Comparison of ENCODE assay signal across 16 cellular contexts in genomic region chr20:53859684-53860083, GRCh38.
DNase-seq lines count a peak whose midpoint lies in the region; ATAC-seq and TF ChIP-seq lines count a peak whose summit lies in the region.
"Had no signal": no experiment of that assay in that cellular context is flagged by ENCODE, and none has a peak within 500 bp of the region (broad histone marks: within the 10 kb centered on the region; RNA-seq: fewer than 3 reads in every experiment).

No MANE protein-coding gene starts in this region.

- peaks cover 28% of the 10 kb centered on the region for H3K4me1 ChIP-seq in CD8-positive, alpha-beta T cell (ENCODE audit: insufficient read depth, low read length)

- no peak overlapping the region for H3K27ac ChIP-seq in CD8-positive, alpha-beta T cell (ENCODE audit: low read depth, low read length)
- H3K27ac ChIP-seq: foreskin keratinocyte, KMS-11 had no signal

- DNase-seq in AG10803 (ENCODE audit: low read depth): peak; percentile 38
- DNase-seq in NCI-H524 (lab: John Stamatoyannopoulos, UW): peak; percentile 44 to 69
- DNase-seq in Right ventricle myocardium superior: peak; percentile 75
- DNase-seq in nephron progenitor cell: no peak
- no peak for DNase-seq in CD8-positive, alpha-beta T cell
- DNase-seq: activated B cell treated with CpG ODN at 0.5 μM for 24 hours; activated gamma-delta T cell treated with Interleukin-2 at 50 U/mL for 16 hours; effector CD8-positive, alpha-beta T cell; foreskin keratinocyte; NCI-H146; NCI-H526 had no signal

- no peaks in the 10 kb centered on the region for H3K9me3 ChIP-seq in CD8-positive, alpha-beta T cell (ENCODE audit: low read length)

- intact Hi-C loops in Right ventricle myocardium superior (cut with DNase I): no loop called here
- intact Hi-C loops in CD8-positive, alpha-beta T cell (cut with DNase I, micrococcal nuclease): loop anchor here in 1 of 2 experiments (10.0 kb wide), 1 partner anchor 45 kb away; no protein-coding TSS in a partner anchor

- POLR2A ChIA-PET in CD8-positive, alpha-beta T cell (lab: Charles Lee): interaction anchor here (1.1 to 1.4 kb wide), 2 partner anchors 12 to 20 kb away, joined by 3 read pairs; no protein-coding TSS in a partner anchor

- H3K9me3 Mint-ChIP-seq in nephron progenitor cell: peaks cover 4% of the 10 kb centered on the region
- no peaks in the 10 kb centered on the region for H3K9me3 Mint-ChIP-seq in CD8-positive, alpha-beta T cell
- H3K9me3 Mint-ChIP-seq: activated B cell treated with CpG ODN at 0.5 μM for 24 hours; stimulated activated effector memory CD8-positive, alpha-beta T cell treated with anti-CD3 and anti-CD28 coated beads, Interleukin-12 subunit alpha, Interleukin-12 subunit beta, amount 100 ng/mL, for 72 hours had no signal

- H3K4me3 ChIP-seq in AG10803 (ENCODE audit: low read length): no peak overlapping the region
- H3K4me3 ChIP-seq in CD8-positive, alpha-beta T cell (ENCODE audit: low read depth, low read length): no peak overlapping the region

- peak overlapping the region; percentile 51 for H3K27ac Mint-ChIP-seq in nephron progenitor cell
- H3K27ac Mint-ChIP-seq in CD8-positive, alpha-beta T cell: no peak overlapping the region
- H3K27ac Mint-ChIP-seq: activated B cell treated with CpG ODN at 0.5 μM for 24 hours; stimulated activated effector memory CD8-positive, alpha-beta T cell treated with anti-CD3 and anti-CD28 coated beads, Interleukin-12 subunit alpha, Interleukin-12 subunit beta, amount 100 ng/mL, for 72 hours had no signal

- CTCF ChIA-PET in CD8-positive, alpha-beta T cell (lab: Charles Lee): interaction anchor here (1.5 kb wide), 1 partner anchor 105 kb away, joined by 3 read pairs; no protein-coding TSS in a partner anchor

- peaks cover 39% of the 10 kb centered on the region for H3K4me1 Mint-ChIP-seq in nephron progenitor cell
- peaks cover 38% of the 10 kb centered on the region for H3K4me1 Mint-ChIP-seq in CD8-positive, alpha-beta T cell (ENCODE audit: low read depth)

- ATAC-seq in Right ventricle myocardium superior (ENCODE audit: poor library complexity): peak; percentile 90
- ATAC-seq in HG03025 (IDR thresholded peaks at IDR 0.05; ENCODE audit: low FRiP score, unreplicated experiment): no peak
- ATAC-seq in GM21717 (IDR thresholded peaks at IDR 0.05; ENCODE audit: unreplicated experiment): no peak
- no peak for ATAC-seq in CD8-positive, alpha-beta T cell
- ATAC-seq in GM19467 (IDR thresholded peaks at IDR 0.05; ENCODE audit: unreplicated experiment): no peak
- ATAC-seq: foreskin keratinocyte; stimulated activated effector memory CD8-positive, alpha-beta T cell treated with anti-CD3 and anti-CD28 coated beads, Interleukin-12 subunit alpha, Interleukin-12 subunit beta, amount 100 ng/mL, for 72 hours had no signal

- TF ChIP-seq CTCF in AG10803 (conservative IDR thresholded peaks at IDR 0.05; ENCODE audit: low read length) (no peak), nephron progenitor cell (IDR thresholded peaks at IDR 0.05) (no peak)
- TF ChIP-seq CTCF in CD8-positive, alpha-beta T cell (IDR thresholded peaks at IDR 0.05): no peak

- H3K4me3 Mint-ChIP-seq in nephron progenitor cell: no peak overlapping the region
- no peak overlapping the region for H3K4me3 Mint-ChIP-seq in CD8-positive, alpha-beta T cell
- H3K4me3 Mint-ChIP-seq: activated B cell treated with CpG ODN at 0.5 μM for 24 hours; stimulated activated effector memory CD8-positive, alpha-beta T cell treated with anti-CD3 and anti-CD28 coated beads, Interleukin-12 subunit alpha, Interleukin-12 subunit beta, amount 100 ng/mL, for 72 hours had no signal

- no peaks in the 10 kb centered on the region for H3K36me3 ChIP-seq in CD8-positive, alpha-beta T cell (ENCODE audit: insufficient read depth, low read length)

- H3K36me3 Mint-ChIP-seq in nephron progenitor cell (ENCODE audit: low read depth): no peaks in the 10 kb centered on the region
- H3K36me3 Mint-ChIP-seq in CD8-positive, alpha-beta T cell: no peaks in the 10 kb centered on the region
- H3K36me3 Mint-ChIP-seq: stimulated activated effector memory CD8-positive, alpha-beta T cell treated with anti-CD3 and anti-CD28 coated beads, Interleukin-12 subunit alpha, Interleukin-12 subunit beta, amount 100 ng/mL, for 72 hours had no signal

- no peaks in the 10 kb centered on the region for H3K27me3 ChIP-seq in CD8-positive, alpha-beta T cell (ENCODE audit: insufficient read depth, low read length)
- H3K27me3 ChIP-seq: foreskin keratinocyte had no signal

- H3K27me3 Mint-ChIP-seq in nephron progenitor cell (ENCODE audit: low read depth, poor library complexity): no peaks in the 10 kb centered on the region
- H3K27me3 Mint-ChIP-seq in CD8-positive, alpha-beta T cell (ENCODE audit: low read depth): no peaks in the 10 kb centered on the region
- H3K27me3 Mint-ChIP-seq: activated B cell treated with CpG ODN at 0.5 μM for 24 hours had no signal

Comparison
In these comparisons a context has a peak if more than half of its experiments do, and no peak if none do; other contexts are left out.
1. DNase-seq: peak in AG10803 (single experiment), NCI-H524 (2 of 2) and Right ventricle myocardium superior (single experiment); none in nephron progenitor cell (single experiment) and CD8-positive, alpha-beta T cell (0 of 7).